In genomic region chr5:155006265-155006664, GRCh38 we compare ENCODE assay signal across 10 cellular contexts. TPM values are rescaled to one million over a fixed set of nuclear protein-coding genes. Genes with fewer than 3 reads are reported as not detected.
"Had no signal": no experiment of that assay in that cellular context is flagged by ENCODE, and none has a peak within 500 bp of the region (broad histone marks: within the 10 kb centered on the region; RNA-seq: fewer than 3 reads in every experiment).

No MANE protein-coding gene starts in this region.

RNA-seq across cellular contexts. Expression of gene KIF4B, which starts 7.3 kb away (rescaled TPM):
- total RNA-seq: activated naive CD8-positive, alpha-beta T cell treated with anti-CD3 and anti-CD28 coated beads for 36 hours; activated naive CD8-positive, alpha-beta T cell treated with anti-CD3 and anti-CD28 coated beads, Interleukin-2, amount 10 ng/mL, durations not matched to agents 7 days and 5 days; activated T-cell treated with anti-CD3 and anti-CD28 coated beads, Interleukin-2, amount 50 U/mL, for 4 hours; ascending aorta; astrocyte; breast epithelium; cardiac muscle cell had no signal
- polyA plus RNA-seq: adipose tissue, adrenal gland, aorta, cardiac muscle cell had no signal
